Comparison of ENCODE assay signal across 14 cellular contexts in genomic region chr2:69216535-69217332, GRCh38.
DNase-seq lines count a peak whose midpoint lies in the region; ATAC-seq and TF ChIP-seq lines count a peak whose summit lies in the region.
"Had no signal": no experiment of that assay in that cellular context is flagged by ENCODE, and none has a peak within 500 bp of the region (broad histone marks: within the 10 kb centered on the region; RNA-seq: fewer than 3 reads in every experiment).

No MANE protein-coding gene starts in this region.

- H3K27ac ChIP-seq in liver (ENCODE audit: low read depth in 1 of 2, low read length in 2 of 2) (no peak overlapping the region), esophagus squamous epithelium (no peak overlapping the region)

- H3K4me1 ChIP-seq in BE2C (peaks cover 8% of the 10 kb centered on the region), liver (ENCODE audit: control insufficient read depth in 4 of 4, insufficient read depth in 4 of 4, low read length in 3 of 4) (no peaks in the 10 kb centered on the region), esophagus squamous epithelium (peaks cover 0 to 40% (median 3%) of the 10 kb centered on the region in 3 donors)

- no peaks in the 10 kb centered on the region for H3K9me3 ChIP-seq in BE2C
- no peaks in the 10 kb centered on the region for H3K9me3 ChIP-seq in MG63
- H3K9me3 ChIP-seq in liver (ENCODE audit: control insufficient read depth in 4 of 4, low read length in 3 of 4): no peaks in the 10 kb centered on the region
- H3K9me3 ChIP-seq in esophagus squamous epithelium: no peaks in the 10 kb centered on the region

- 57% methylated on average over 4 of the region's 4 CpGs for WGBS in liver
- 58 to 65% methylated on average over 4 of the region's 4 CpGs for WGBS in esophagus squamous epithelium, 2 donors

- DNase-seq in BE2C: peak; percentile 16
- DNase-seq in MG63: peak; percentile 26
- peak; percentile 95 for DNase-seq in choroid plexus epithelial cell (ENCODE audit: low read depth)
- DNase-seq in NCI-H748 (lab: John Stamatoyannopoulos, UW; ENCODE audit: unreplicated experiment): no peak
- DNase-seq in esophagus squamous epithelium (lab: John Stamatoyannopoulos, UW): no peak
- DNase-seq: activated naive CD8-positive, alpha-beta T cell treated with anti-CD3 and anti-CD28 coated beads, Interleukin-2, amount 50 U/mL, for 24 hours; DND-41; stimulated activated CD4-positive, alpha-beta T cell treated with anti-CD3 and anti-CD28 coated beads, Interleukin-4, amount 100 ng/mL, for 4 hours; stimulated activated naive B cell treated with anti-CD40 and anti-IgM and Interleukin-4, amounts not matched to agents 10 μg/mL and 1 μg/mL and 100 μg/mL, for 72 hours; SW 1271 had no signal

- TF ChIP-seq POLR2A in esophagus squamous epithelium (IDR thresholded peaks at IDR 0.05): no peak

- no peak overlapping the region for H3K4me3 ChIP-seq in BE2C (ENCODE audit: low read depth, low read length)
- H3K4me3 ChIP-seq in MG63: no peak overlapping the region
- no peak overlapping the region for H3K4me3 ChIP-seq in choroid plexus epithelial cell (ENCODE audit: low read depth, low read length)
- H3K4me3 ChIP-seq in liver (ENCODE audit: low read depth in 1 of 3, low read length in 3 of 3): no peak overlapping the region
- H3K4me3 ChIP-seq in esophagus squamous epithelium: no peak overlapping the region

- intact Hi-C loops in esophagus squamous epithelium (cut with DNase I): no loop called here

- ATAC-seq in GM19397 (IDR thresholded peaks at IDR 0.05; ENCODE audit: unreplicated experiment) (no peak), GM21786 (IDR thresholded peaks at IDR 0.05; ENCODE audit: unreplicated experiment) (no peak)
- ATAC-seq: activated CD4-positive, CD25-positive, alpha-beta regulatory T cell treated with anti-CD3 and anti-CD28 coated beads, Interleukin-2, amount 50 U/mL, for 24 hours; activated naive CD8-positive, alpha-beta T cell treated with anti-CD3 and anti-CD28 coated beads, Interleukin-2, amount 50 U/mL, for 24 hours; stimulated activated naive B cell treated with anti-CD40 and anti-IgM and Interleukin-4, amounts not matched to agents 10 μg/mL and 1 μg/mL and 100 μg/mL, for 72 hours had no signal

- no peak overlapping the region for H3K9ac ChIP-seq in liver (ENCODE audit: low read depth in 1 of 2, low read length in 2 of 2)

- TF ChIP-seq CTCF in BE2C (IDR thresholded peaks at IDR 0.05; ENCODE audit: low read depth, low read length) (no peak), choroid plexus epithelial cell (conservative IDR thresholded peaks at IDR 0.05; ENCODE audit: low read depth, low read length) (no peak), liver (IDR thresholded peaks at IDR 0.05; ENCODE audit: low read depth, low read length, missing input control) (no peak), esophagus squamous epithelium (IDR thresholded peaks at IDR 0.05) (no peak)

- H3K36me3 ChIP-seq in BE2C (no peaks in the 10 kb centered on the region), MG63 (peaks cover 13% of the 10 kb centered on the region), liver (ENCODE audit: control insufficient read depth in 4 of 4, insufficient read depth in 3 of 4, low read depth in 1 of 4, low read length in 3 of 4) (no peaks in the 10 kb centered on the region), esophagus squamous epithelium (no peaks in the 10 kb centered on the region)

- no peaks in the 10 kb centered on the region for H3K27me3 ChIP-seq in BE2C
- no peaks in the 10 kb centered on the region for H3K27me3 ChIP-seq in MG63
- no peaks in the 10 kb centered on the region for H3K27me3 ChIP-seq in liver (ENCODE audit: control insufficient read depth in 4 of 4, insufficient read depth in 4 of 4, low read length in 3 of 4)
- no peaks in the 10 kb centered on the region for H3K27me3 ChIP-seq in esophagus squamous epithelium

- no peak for TF ChIP-seq RAD21 in liver (IDR thresholded peaks at IDR 0.05)

TF ChIP-seq in liver, 16 proteins besides CTCF, POLR2A, EP300 and RAD21:
- no peak for TF ChIP-seq REST (IDR thresholded peaks at IDR 0.05)
- peak; percentile 71 for TF ChIP-seq NR2F2 (IDR thresholded peaks at IDR 0.05)

Comparison
In these comparisons a context has a peak if more than half of its experiments do, and no peak if none do; other contexts are left out.
1. DNase-seq: peak in BE2C (single experiment), MG63 (single experiment) and choroid plexus epithelial cell (single experiment); none in NCI-H748 (single experiment) and esophagus squamous epithelium (single experiment).